8 cellular contexts compared by ENCODE assay signal in the genomic region with DNA sequence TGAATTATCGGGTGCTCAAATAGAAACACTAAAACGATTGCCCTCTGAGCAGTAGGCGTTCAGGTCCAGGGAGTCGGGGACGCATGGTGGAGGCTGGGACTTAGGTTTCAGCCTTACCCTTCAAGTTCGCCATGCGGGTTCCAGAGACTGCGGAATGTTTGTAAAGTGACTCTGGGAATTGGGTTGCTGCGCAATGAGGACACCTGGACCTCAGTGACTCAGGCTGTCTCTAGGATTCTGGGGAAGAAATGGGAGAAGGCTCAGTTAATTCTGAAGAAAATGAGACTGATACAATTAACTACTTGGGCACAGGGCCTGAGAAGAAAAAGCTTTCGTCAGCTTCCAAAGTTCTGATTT. TPM values are rescaled to one million over a fixed set of nuclear protein-coding genes. Genes with fewer than 3 reads are reported as not detected.
A peak's percentile ranks its signal among the peaks of the same experiment; 100 is the strongest.
DNase-seq lines count a peak whose midpoint lies in the region; ATAC-seq and TF ChIP-seq lines count a peak whose summit lies in the region.

No MANE protein-coding gene starts in this region.

- TF ChIP-seq CTCF in stomach (IDR thresholded peaks at IDR 0.05): no peak

- DNase-seq in NCI-H748 (lab: John Stamatoyannopoulos, UW; ENCODE audit: unreplicated experiment) (peak; percentile 28), NCI-H748 treated with DMSO at 0.1 percent for 48 hours (lab: John Stamatoyannopoulos, UW) (no peak), stomach (peak; percentile 44), NCI-H2196 (lab: John Stamatoyannopoulos, UW; ENCODE audit: unreplicated experiment) (no peak), NCI-H1694 (lab: John Stamatoyannopoulos, UW) (no peak)
- no peak for DNase-seq in activated T-helper 1 cell treated with anti-CD3 and anti-CD28 coated beads, Interleukin-12 subunit alpha, Interleukin-12 subunit beta, Interleukin-2, Interleukin-4 antibody, amounts not matched to agents 30 ng/mL and 10 ng/mL and 1 ng/mL, durations not matched to agents 14 hours and 24 hours and 36 hours (ENCODE audit: low spot score)

- intact Hi-C loops in activated T-helper 1 cell treated with anti-CD3 and anti-CD28 coated beads, Interleukin-12 subunit alpha, Interleukin-12 subunit beta, Interleukin-2, Interleukin-4 antibody, amounts not matched to agents 30 ng/mL and 10 ng/mL and 1 ng/mL, durations not matched to agents 14 hours and 24 hours and 36 hours (cut with micrococcal nuclease): no loop called here
- intact Hi-C loops in stomach (cut with DNase I; ENCODE audit: low total_unique reads): no loop called here

- TF ChIP-seq POLR2A in stomach (IDR thresholded peaks at IDR 0.05): no peak

- H3K4me3 ChIP-seq in iPS-20b (ENCODE audit: low read length) (peak overlapping the region; percentile 68), stomach (peak overlapping the region; percentile 64 to 85 (median 72))

- peak overlapping the region; percentile 79 for H3K4me3 Mint-ChIP-seq in activated T-helper 1 cell treated with anti-CD3 and anti-CD28 coated beads, Interleukin-12 subunit alpha, Interleukin-12 subunit beta, Interleukin-2, Interleukin-4 antibody, amounts not matched to agents 30 ng/mL and 10 ng/mL and 1 ng/mL, durations not matched to agents 14 hours and 24 hours and 36 hours

- H3K4me1 Mint-ChIP-seq in activated T-helper 1 cell treated with anti-CD3 and anti-CD28 coated beads, Interleukin-12 subunit alpha, Interleukin-12 subunit beta, Interleukin-2, Interleukin-4 antibody, amounts not matched to agents 30 ng/mL and 10 ng/mL and 1 ng/mL, durations not matched to agents 14 hours and 24 hours and 36 hours (ENCODE audit: low read depth): peaks cover 23% of the 10 kb centered on the region

- H3K36me3 ChIP-seq in iPS-20b (ENCODE audit: insufficient read depth, low read depth, low read length): no peaks in the 10 kb centered on the region
- peaks cover 0 to 10% (median 2%) of the 10 kb centered on the region in 4 donors for H3K36me3 ChIP-seq in stomach

- no peak overlapping the region for H3K27ac ChIP-seq in iPS-20b (ENCODE audit: low read length)
- H3K27ac ChIP-seq in stomach: peak overlapping the region; percentile 92 to 99 (median 98)

- peaks cover 32% of the 10 kb centered on the region for H3K27me3 Mint-ChIP-seq in activated T-helper 1 cell treated with anti-CD3 and anti-CD28 coated beads, Interleukin-12 subunit alpha, Interleukin-12 subunit beta, Interleukin-2, Interleukin-4 antibody, amounts not matched to agents 30 ng/mL and 10 ng/mL and 1 ng/mL, durations not matched to agents 14 hours and 24 hours and 36 hours (ENCODE audit: insufficient read depth)

- H3K36me3 Mint-ChIP-seq in activated T-helper 1 cell treated with anti-CD3 and anti-CD28 coated beads, Interleukin-12 subunit alpha, Interleukin-12 subunit beta, Interleukin-2, Interleukin-4 antibody, amounts not matched to agents 30 ng/mL and 10 ng/mL and 1 ng/mL, durations not matched to agents 14 hours and 24 hours and 36 hours (ENCODE audit: low read depth): peaks cover 5% of the 10 kb centered on the region

- H3K9me3 ChIP-seq in iPS-20b (ENCODE audit: insufficient read depth, low read depth, low read length) (no peaks in the 10 kb centered on the region), stomach (no peaks in the 10 kb centered on the region)

- H3K4me1 ChIP-seq in iPS-20b (ENCODE audit: insufficient read depth, low read length): no peaks in the 10 kb centered on the region
- H3K4me1 ChIP-seq in stomach: peaks cover 40 to 88% (median 56%) of the 10 kb centered on the region in 4 donors

- TF ChIP-seq EP300 in stomach (IDR thresholded peaks at IDR 0.05): no peak

- H3K27ac Mint-ChIP-seq in activated T-helper 1 cell treated with anti-CD3 and anti-CD28 coated beads, Interleukin-12 subunit alpha, Interleukin-12 subunit beta, Interleukin-2, Interleukin-4 antibody, amounts not matched to agents 30 ng/mL and 10 ng/mL and 1 ng/mL, durations not matched to agents 14 hours and 24 hours and 36 hours: no peak overlapping the region

- no peaks in the 10 kb centered on the region for H3K9me3 Mint-ChIP-seq in activated T-helper 1 cell treated with anti-CD3 and anti-CD28 coated beads, Interleukin-12 subunit alpha, Interleukin-12 subunit beta, Interleukin-2, Interleukin-4 antibody, amounts not matched to agents 30 ng/mL and 10 ng/mL and 1 ng/mL, durations not matched to agents 14 hours and 24 hours and 36 hours

- H3K27me3 ChIP-seq in iPS-20b (ENCODE audit: insufficient read depth, low read length) (peaks cover 64% of the 10 kb centered on the region), stomach (no peaks in the 10 kb centered on the region)

- 8 to 16% (median 14%) methylated on average over 10 of the region's 10 CpGs for WGBS in stomach, 5 donors

- no peak overlapping the region for H3K9ac ChIP-seq in iPS-20b (ENCODE audit: low read depth, low read length)

- ATAC-seq in GM18870 (IDR thresholded peaks at IDR 0.05; ENCODE audit: unreplicated experiment): no peak

RNA-seq across cellular contexts. Expression of a gene that starts 1.1 kb away (rescaled TPM):
- 10.4 and 12.0 TPM in 2 replicates for total RNA-seq in activated T-helper 1 cell treated with anti-CD3 and anti-CD28 coated beads, Interleukin-12 subunit alpha, Interleukin-12 subunit beta, Interleukin-2, Interleukin-4 antibody, amounts not matched to agents 30 ng/mL and 10 ng/mL and 1 ng/mL, durations not matched to agents 14 hours and 24 hours and 36 hours
- 100 to 1,000 TPM; 163 to 275 (median 222) TPM for total RNA-seq in stomach
- 100 to 1,000 TPM; 415 to 676 (median 423) TPM for polyA plus RNA-seq in stomach

Comparison
In these comparisons a context has a peak if more than half of its experiments do, and no peak if none do; other contexts are left out.
1. DNase-seq: peak in NCI-H748 (single experiment) and stomach (single experiment); none in NCI-H748 treated with DMSO at 0.1 percent for 48 hours (single experiment), activated T-helper 1 cell treated with anti-CD3 and anti-CD28 coated beads, Interleukin-12 subunit alpha, Interleukin-12 subunit beta, Interleukin-2, Interleukin-4 antibody, amounts not matched to agents 30 ng/mL and 10 ng/mL and 1 ng/mL, durations not matched to agents 14 hours and 24 hours and 36 hours (single experiment), NCI-H2196 (single experiment) and NCI-H1694 (single experiment).
2. RNA of a gene that starts 1.1 kb away (total RNA-seq): 163 to 275 TPM in stomach; 10.4 to 12.0 TPM in activated T-helper 1 cell treated with anti-CD3 and anti-CD28 coated beads, Interleukin-12 subunit alpha, Interleukin-12 subunit beta, Interleukin-2, Interleukin-4 antibody, amounts not matched to agents 30 ng/mL and 10 ng/mL and 1 ng/mL, durations not matched to agents 14 hours and 24 hours and 36 hours; every median in the first group is over 10 times any median in the second.